Comparison of ENCODE assay signal across 25 cellular contexts in the genomic region with DNA sequence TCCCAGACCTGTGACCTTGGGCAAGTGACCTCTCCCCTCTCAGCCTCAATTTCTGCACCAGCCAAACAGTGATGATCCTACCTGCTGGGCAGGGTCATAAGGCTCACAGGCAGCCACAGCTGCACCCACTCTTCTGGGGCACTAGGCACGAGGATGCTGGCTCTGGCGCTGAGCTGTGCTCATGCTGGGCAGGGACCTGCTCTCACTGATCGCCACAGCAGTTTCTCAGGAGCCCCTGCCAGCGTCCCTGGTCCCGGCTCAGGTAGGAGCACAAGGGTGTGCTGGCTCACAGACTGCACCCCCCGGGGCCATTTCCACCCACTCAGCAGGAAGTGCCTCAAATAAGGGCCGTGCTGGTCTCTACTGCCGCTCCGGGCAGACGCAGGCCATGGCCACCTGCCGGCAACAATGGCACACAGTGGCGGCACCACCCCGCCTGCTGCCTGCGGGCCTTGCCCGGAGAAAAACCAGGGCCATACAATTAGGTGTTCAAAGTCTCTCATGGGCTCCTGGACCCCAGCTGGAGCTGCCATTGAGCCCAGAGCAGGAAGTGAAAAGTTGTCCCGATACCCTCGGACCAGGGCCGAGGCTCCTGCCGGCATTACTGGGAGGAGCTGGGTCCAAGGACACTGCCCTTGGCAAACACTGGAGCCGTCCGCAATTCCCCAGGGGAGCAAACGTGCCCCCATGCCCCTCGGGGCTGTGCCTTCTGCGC.
DNase-seq lines count a peak whose midpoint lies in the region; ATAC-seq and TF ChIP-seq lines count a peak whose summit lies in the region.
"Had no signal": no experiment of that assay in that cellular context is flagged by ENCODE, and none has a peak within 500 bp of the region (broad histone marks: within the 10 kb centered on the region; RNA-seq: fewer than 3 reads in every experiment).

No MANE protein-coding gene starts in this region.

- H3K4me2 ChIP-seq in BLaER1, result peak overlapping the region; percentile 85; the same call in 1 of the 2 replicates
- H3K4me2 ChIP-seq: smooth muscle cell had no signal

- TF ChIP-seq CTCF in HEK293 (tag by site-specific recombination; IDR thresholded peaks at IDR 0.05) (no peak), RWPE2 (IDR thresholded peaks at IDR 0.05; ENCODE audit: poor library complexity, severe bottlenecking) (no peak)

- peaks cover 1% of the 10 kb centered on the region; the same call in 1 of the 2 replicates for H4K20me1 ChIP-seq in BLaER1

- H3K4me1 ChIP-seq in BLaER1 (peaks cover 61% of the 10 kb centered on the region), HEK293 (ENCODE audit: control insufficient read depth, insufficient read depth, low read length) (peaks cover 4% of the 10 kb centered on the region; the same call in 1 of the 2 replicates), RWPE2 (ENCODE audit: insufficient read depth, poor library complexity, severe bottlenecking) (no peaks in the 10 kb centered on the region), mucosa of rectum (ENCODE audit: control insufficient read depth in 2 of 2, insufficient read depth in 2 of 2, low read length in 2 of 2) (peaks cover 58 to 64% of the 10 kb centered on the region in 2 donors)

- POLR2A ChIA-PET in HEK293 (lab: Yijun Ruan, JAX), result no interaction called here

- H3K27ac ChIP-seq in BLaER1 (no peak overlapping the region), HEK293 (ENCODE audit: extremely low read depth, low read depth, low read length) (no peak overlapping the region), RWPE2 (ENCODE audit: poor library complexity, severe bottlenecking) (no peak overlapping the region), mucosa of rectum (ENCODE audit: low read depth in 2 of 2, low read length in 2 of 2) (peak overlapping the region; percentile 92 to 93)
- H3K27ac ChIP-seq: ovary, testis, uterus had no signal

- CTCF ChIA-PET in HEK293 (lab: Yijun Ruan, JAX), result interaction anchor here (0.9 to 3.1 kb wide), 7 partner anchors 11 to 380 kb away, joined by 3 to 18 read pairs (median 5); no protein-coding TSS in a partner anchor

- DNase-seq in RWPE2 (ENCODE audit: low spot score), result peak; percentile 84
- DNase-seq in CD1c-positive myeloid dendritic cell (ENCODE audit: extremely low spot score), result no peak
- no peak for DNase-seq in NK-92 treated with Interleukin-12 subunit alpha and Interleukin-12 subunit beta, amount 100 ng/mL, for 24 hours (lab: John Stamatoyannopoulos, UW)
- DNase-seq in NCI-H446 (lab: John Stamatoyannopoulos, UW), result no peak
- DNase-seq: activated B cell treated with CpG ODN at 0.5 μM for 24 hours; activated CD4-positive, alpha-beta T cell treated with anti-CD3 and anti-CD28 coated beads, Interleukin-2, amount 50 U/mL, for 1 hour; activated gamma-delta T cell; activated naive CD8-positive, alpha-beta T cell treated with anti-CD3 and anti-CD28 coated beads, Interleukin-2, amount 10 ng/mL, durations not matched to agents 7 days and 5 days; activated T-cell treated with anti-CD3 and anti-CD28 coated beads, Interleukin-2, amount 50 U/mL, for 24 hours; aorta; BE2C; effector CD8-positive, alpha-beta T cell; NCI-H2029 treated with DMSO at 0.1 percent for 48 hours; NCI-H510A; ovary; stimulated activated naive CD8-positive, alpha-beta T cell treated with anti-CD3 and anti-CD28 coated beads, Interleukin-15, Interleukin-2, amounts not matched to agents 100 U/mL and 50 U/mL, for 24 hours; T-helper 1 cell; testis; uterus had no signal

- no peaks in the 10 kb centered on the region for H3K9me3 ChIP-seq in BLaER1
- H3K9me3 ChIP-seq in HEK293 (ENCODE audit: control insufficient read depth, insufficient read depth, low read depth, low read length), result no peaks in the 10 kb centered on the region
- H3K9me3 ChIP-seq in RWPE2 (ENCODE audit: severe bottlenecking), result no peaks in the 10 kb centered on the region
- no peaks in the 10 kb centered on the region for H3K9me3 ChIP-seq in mucosa of rectum (ENCODE audit: control insufficient read depth in 2 of 2, low read length in 2 of 2)
- H3K9me3 ChIP-seq: BE2C, HAP-1, ovary, testis, uterus had no signal

- H3K27me3 ChIP-seq in BLaER1 (no peaks in the 10 kb centered on the region), RWPE2 (ENCODE audit: insufficient read depth, poor library complexity, severe bottlenecking) (no peaks in the 10 kb centered on the region), mucosa of rectum (ENCODE audit: control insufficient read depth in 2 of 2, insufficient read depth in 2 of 2, low read length in 2 of 2) (no peaks in the 10 kb centered on the region)
- H3K27me3 ChIP-seq: BE2C, ovary, testis, uterus had no signal

- H3K4me3 ChIP-seq in BLaER1 (no peak overlapping the region), HEK293 (ENCODE audit: low read depth, low read length) (no peak overlapping the region), RWPE2 (ENCODE audit: severe bottlenecking) (no peak overlapping the region), mucosa of rectum (ENCODE audit: low read length in 2 of 2) (peak overlapping the region; percentile 62 to 67)
- H3K4me3 ChIP-seq: HAP-1, ovary, smooth muscle cell, testis, uterus had no signal

- H3K36me3 ChIP-seq in BLaER1 (no peaks in the 10 kb centered on the region), HEK293 (ENCODE audit: control insufficient read depth in 2 of 2, insufficient read depth in 1 of 2, low read length in 2 of 2) (no peaks in the 10 kb centered on the region), RWPE2 (ENCODE audit: low read depth) (no peaks in the 10 kb centered on the region), mucosa of rectum (ENCODE audit: control insufficient read depth in 2 of 2, insufficient read depth in 2 of 2, low read length in 2 of 2) (no peaks in the 10 kb centered on the region)
- H3K36me3 ChIP-seq: BE2C, HAP-1, ovary, uterus had no signal

- H3K9ac ChIP-seq in BLaER1 (no peak overlapping the region), mucosa of rectum (ENCODE audit: low read depth in 1 of 2, low read length in 2 of 2) (peak overlapping the region; percentile 72 to 77)

- no peak for ATAC-seq in RWPE2 (ENCODE audit: low read depth)
- ATAC-seq: left lobe of liver; stimulated activated naive CD8-positive, alpha-beta T cell treated with anti-CD3 and anti-CD28 coated beads, Interleukin-15, Interleukin-2, amounts not matched to agents 100 U/mL and 50 U/mL, for 24 hours had no signal

TF ChIP-seq in HEK293, 187 proteins besides CTCF, POLR2A, EP300 and RAD21:
- TF ChIP-seq, protein P1, sequence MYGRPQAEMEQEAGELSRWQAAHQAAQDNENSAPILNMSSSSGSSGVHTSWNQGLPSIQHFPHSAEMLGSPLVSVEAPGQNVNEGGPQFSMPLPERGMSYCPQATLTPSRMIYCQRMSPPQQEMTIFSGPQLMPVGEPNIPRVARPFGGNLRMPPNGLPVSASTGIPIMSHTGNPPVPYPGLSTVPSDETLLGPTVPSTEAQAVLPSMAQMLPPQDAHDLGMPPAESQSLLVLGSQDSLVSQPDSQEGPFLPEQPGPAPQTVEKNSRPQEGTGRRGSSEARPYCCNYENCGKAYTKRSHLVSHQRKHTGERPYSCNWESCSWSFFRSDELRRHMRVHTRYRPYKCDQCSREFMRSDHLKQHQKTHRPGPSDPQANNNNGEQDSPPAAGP (tag by site-specific recombination; IDR thresholded peaks at IDR 0.05), result no peak
- TF ChIP-seq ZIC2 (tag by site-specific recombination; IDR thresholded peaks at IDR 0.05), result peak; percentile 96

Comparison
In these comparisons a context has a peak if more than half of its experiments do, and no peak if none do; other contexts are left out.
1. H3K27ac ChIP-seq: peak in mucosa of rectum (2 of 2); none in BLaER1 (single experiment), HEK293 (single experiment) and RWPE2 (single experiment).
2. H3K4me3 ChIP-seq: peak in mucosa of rectum (2 of 2); none in BLaER1 (single experiment), HEK293 (single experiment) and RWPE2 (single experiment).